ENCODE assay signal across 19 cellular contexts in genomic region chr10:122500726-122501125, GRCh38. TPM values are rescaled to one million over a fixed set of nuclear protein-coding genes. Genes with fewer than 3 reads are reported as not detected.
"Had no signal": no experiment of that assay in that cellular context is flagged by ENCODE, and none has a peak within 500 bp of the region (broad histone marks: within the 10 kb centered on the region; RNA-seq: fewer than 3 reads in every experiment).

No MANE protein-coding gene starts in this region.

- H3K36me3 ChIP-seq: left ventricle myocardium inferior, SJCRH30 had no signal

- H3K9me3 ChIP-seq: left ventricle myocardium inferior, SJCRH30, tibial nerve had no signal

- H3K27ac ChIP-seq: SJCRH30, tibial nerve had no signal

- ATAC-seq: stimulated activated naive CD8-positive, alpha-beta T cell treated with anti-CD3 and anti-CD28 coated beads, Interleukin-15, amount 100 ng/mL, for 72 hours; T-helper 17 cell had no signal

- DNase-seq: activated CD4-positive, alpha-beta memory T cell treated with anti-CD3 and anti-CD28 coated beads, Interleukin-2, amount 10 ng/mL, durations not matched to agents 7 days and 5 days; activated CD4-positive, alpha-beta T cell treated with anti-CD3 and anti-CD28 coated beads for 4 hours; activated gamma-delta T cell; activated T-cell treated with anti-CD3 and anti-CD28 coated beads, Interleukin-2, amount 50 U/mL, for 48 hours; amniotic stem cell; cerebellar nuclear complex; erythroblast; hippocampal formation; left ventricle myocardium inferior; SJCRH30; stimulated activated CD4-positive, alpha-beta T cell treated with anti-CD3 and anti-CD28 coated beads, Interleukin-1b, Interleukin-23, amount 100 ng/mL, for 48 hours; stimulated activated naive CD8-positive, alpha-beta T cell treated with anti-CD3 and anti-CD28 coated beads, Interleukin-15, amount 100 ng/mL, for 72 hours; T-helper 17 cell had no signal

- H3K27me3 ChIP-seq: tibial nerve had no signal

- H3K4me3 ChIP-seq: left ventricle myocardium inferior, SJCRH30, tibial nerve had no signal

- FAIRE-seq: keratinocyte had no signal

RNA-seq across cellular contexts. Expression of gene HTRA1, which starts 39.4 kb away (rescaled TPM):
- total RNA-seq: activated CD4-positive, alpha-beta memory T cell treated with anti-CD3 and anti-CD28 coated beads, Interleukin-2, amount 10 ng/mL, durations not matched to agents 7 days and 5 days had no signal

RNA-seq across cellular contexts. Expression of gene ARMS2, which starts 46.3 kb away (rescaled TPM):
- total RNA-seq: activated CD4-positive, alpha-beta memory T cell treated with anti-CD3 and anti-CD28 coated beads, Interleukin-2, amount 10 ng/mL, durations not matched to agents 7 days and 5 days; glomerular endothelial cell; osteoblast; pulmonary artery endothelial cell; SJCRH30; T-helper 17 cell; tibial nerve had no signal
- polyA plus RNA-seq: neural cell had no signal

RNA-seq across cellular contexts. Expression of gene DMBT1, which starts 59.8 kb away (rescaled TPM):
- total RNA-seq: pulmonary artery endothelial cell, T-helper 17 cell, tibial nerve had no signal
- polyA plus RNA-seq: neural cell had no signal
